Comparison of ENCODE assay signal across 16 cellular contexts in genomic region chr3:48832691-48833090, GRCh38.
"Had no signal": no experiment of that assay in that cellular context is flagged by ENCODE, and none has a peak within 500 bp of the region (broad histone marks: within the 10 kb centered on the region; RNA-seq: fewer than 3 reads in every experiment).

No MANE protein-coding gene starts in this region.

- H3K27me3 Mint-ChIP-seq: activated naive CD8-positive, alpha-beta T cell; memory B cell; stimulated activated naive CD8-positive, alpha-beta T cell treated with anti-CD3 and anti-CD28 coated beads, Interleukin-15, amount 100 ng/mL, for 72 hours had no signal

- H3K4me3 Mint-ChIP-seq: activated naive CD8-positive, alpha-beta T cell; memory B cell; nephron; stimulated activated naive CD8-positive, alpha-beta T cell treated with anti-CD3 and anti-CD28 coated beads, Interleukin-15, amount 100 ng/mL, for 72 hours; T-helper 2 cell treated with Interferon-gamma antibody and Interleukin-4, amounts not matched to agents 5 μg/mL and 100 μg/mL, for 36 hours had no signal

- H3K27ac ChIP-seq: thyroid gland, vagina had no signal

- H3K9me3 Mint-ChIP-seq: memory B cell; nephron; stimulated activated naive CD8-positive, alpha-beta T cell treated with anti-CD3 and anti-CD28 coated beads, Interleukin-15, amount 100 ng/mL, for 72 hours; T-helper 2 cell treated with Interferon-gamma antibody and Interleukin-4, amounts not matched to agents 5 μg/mL and 100 μg/mL, for 36 hours had no signal

- H3K9me3 ChIP-seq: thyroid gland, vagina had no signal

- DNase-seq: activated CD4-positive, alpha-beta T cell treated with anti-CD3 and anti-CD28 coated beads, Interleukin-2, amount 50 U/mL, for 1 hour; activated effector memory CD4-positive, alpha-beta T cell treated with anti-CD3 and anti-CD28 coated beads, Interleukin-2, amount 50 U/mL, for 16 hours; activated T-cell treated with anti-CD3 and anti-CD28 coated beads, Interleukin-2, amount 50 U/mL, for 1 hour; anterior cingulate cortex; cortex of kidney; effector memory CD4-positive, alpha-beta T cell; stimulated activated CD4-positive, alpha-beta T cell treated with anti-CD3 and anti-CD28 coated beads, Interleukin-4, amount 100 ng/mL, for 4 hours; stimulated activated naive CD8-positive, alpha-beta T cell treated with anti-CD3 and anti-CD28 coated beads, Interleukin-15, amount 100 ng/mL, for 72 hours; SW 1271; thyroid gland had no signal

- H3K27ac Mint-ChIP-seq: activated naive CD8-positive, alpha-beta T cell; memory B cell; nephron; T-helper 2 cell treated with Interferon-gamma antibody and Interleukin-4, amounts not matched to agents 5 μg/mL and 100 μg/mL, for 36 hours had no signal

- ATAC-seq: left lobe of liver; stimulated activated naive CD8-positive, alpha-beta T cell treated with anti-CD3 and anti-CD28 coated beads, Interleukin-15, amount 100 ng/mL, for 72 hours had no signal

- H3K4me1 Mint-ChIP-seq: nephron had no signal

- H3K4me3 ChIP-seq: thyroid gland, vagina had no signal

- H3K36me3 ChIP-seq: thyroid gland, vagina had no signal

- H3K27me3 ChIP-seq: thyroid gland, vagina had no signal
